1 cellular context compared by ENCODE assay signal in genomic region chr3:144754076-144754783, GRCh38.
TF ChIP-seq lines count a peak whose summit lies in the region.

No MANE protein-coding gene starts in this region.

TF ChIP-seq in H1, 55 proteins besides CTCF, POLR2A, EP300 and RAD21 (continued from another document):
- TF ChIP-seq CHD7 (IDR thresholded peaks at IDR 0.05; ENCODE audit: insufficient replicate concordance, low read length) (no peak), KDM1A (IDR thresholded peaks at IDR 0.05; ENCODE audit: borderline replicate concordance, low read length) (no peak), BACH1 (IDR thresholded peaks at IDR 0.05; ENCODE audit: low read length) (no peak), ZNF274 (IDR thresholded peaks at IDR 0.05; ENCODE audit: borderline replicate concordance, extremely low read depth, low read length) (no peak), SP4 (IDR thresholded peaks at IDR 0.05; ENCODE audit: low read length) (no peak), CBX8 (IDR thresholded peaks at IDR 0.05; ENCODE audit: borderline replicate concordance, low read depth, low read length) (no peak), ASH2L (IDR thresholded peaks at IDR 0.05; ENCODE audit: low read length) (no peak), TAF7 (optimal IDR thresholded peaks at IDR 0.05; ENCODE audit: borderline replicate concordance, low read depth, low read length) (no peak), PHF8 (conservative IDR thresholded peaks at IDR 0.05; ENCODE audit: low read depth, low read length) (no peak), JUN (IDR thresholded peaks at IDR 0.05; ENCODE audit: low read depth, low read length) (no peak), NANOG (IDR thresholded peaks at IDR 0.05; ENCODE audit: insufficient read depth, low read depth, low read length, poor library complexity, severe bottlenecking) (no peak), GABPA (IDR thresholded peaks at IDR 0.05; ENCODE audit: borderline replicate concordance, insufficient read depth, low read length) (no peak), EZH2 (IDR thresholded peaks at IDR 0.05; ENCODE audit: low read depth, low read length, severe bottlenecking) (no peak), SAP30 (IDR thresholded peaks at IDR 0.05; ENCODE audit: insufficient read depth, insufficient replicate concordance, low read length) (no peak), TEAD4 (IDR thresholded peaks at IDR 0.05; ENCODE audit: low read depth, low read length) (no peak)
